ENCODE assay signal across 8 cellular contexts in genomic region chr11:108199446-108200321, GRCh38. TPM values are rescaled to one million over a fixed set of nuclear protein-coding genes. Genes with fewer than 3 reads are reported as not detected.
DNase-seq lines count a peak whose midpoint lies in the region; ATAC-seq, FAIRE-seq and TF ChIP-seq lines count a peak whose summit lies in the region.

No MANE protein-coding gene starts in this region.

- CTCF ChIA-PET in GM12878 (lab: Yijun Ruan, JAX): interaction anchor here (1.6 kb wide), 1 partner anchor 19 kb away, joined by 4 read pairs; no protein-coding TSS in a partner anchor

- no peak overlapping the region for H3K14ac ChIP-seq in H9 (ENCODE audit: insufficient read depth, low read length)

- RAD21 ChIA-PET in GM12878 (lab: Charles Lee; ENCODE audit: unreplicated experiment): interaction anchor here (0.6 to 1.2 kb wide), 6 partner anchors 16 to 42 kb away, joined by 3 to 5 read pairs (median 3); no protein-coding TSS in a partner anchor

- H3K27ac Mint-ChIP-seq in H9: peak overlapping the region in 2 of 3 experiments; percentile 35 to 89; a peak in 4 of 7 replicates

- no peak overlapping the region for H2BK12ac ChIP-seq in H9 (ENCODE audit: insufficient read length, low read depth, low read length)

- H3K4me3 Mint-ChIP-seq in H9: no peak overlapping the region

- H2AFZ ChIP-seq in H9 (ENCODE audit: low read length) (no peak overlapping the region), OCI-LY3 (ENCODE audit: low read depth, low read length) (no peak overlapping the region), GM12878 (ENCODE audit: control insufficient read depth, low read depth, low read length) (no peak overlapping the region; the same call in 1 of the 2 replicates)

- H4K8ac ChIP-seq in H9 (replicated peaks; ENCODE audit: insufficient read length, low read depth, low read length): no peak overlapping the region

- H3K9me3 Mint-ChIP-seq in H9: peaks cover 0 to 6% of the 10 kb centered on the region in 2 experiments; a peak in 2 of 5 replicates

- intact Hi-C loops in GM12878 (cut with micrococcal nuclease; ENCODE audit: unreplicated experiment): no loop called here

- 0 out of 2 replicates have a peak overlapping the region, but pooled peaks have one; percentile 23 for H3K4me3 ChIP-seq in OCI-LY3 (ENCODE audit: low read length)
- no peak overlapping the region for H3K4me3 ChIP-seq in GM12878

- no peak overlapping the region for H3K23ac ChIP-seq in H9 (ENCODE audit: insufficient read length, low read depth, low read length)

- no peak overlapping the region for H3K4ac ChIP-seq in H9 (ENCODE audit: low read depth, low read length)

- no peak overlapping the region for H3K9ac ChIP-seq in H9 (ENCODE audit: extremely low read depth, insufficient read length, low read length)
- H3K9ac ChIP-seq in OCI-LY3 (ENCODE audit: low read length): peak overlapping the region; percentile 24; the same call in 1 of the 2 replicates
- no peak overlapping the region for H3K9ac ChIP-seq in GM12878 (ENCODE audit: control insufficient read depth, insufficient read depth, low read length)

- BruUV-seq in GM12878 (replicated peaks; lab: Mats Ljungman, UMichigan): TSS peak; percentile 28

- no peak overlapping the region for H2BK5ac ChIP-seq in H9 (ENCODE audit: insufficient read length, low read length)

- WGBS in H9 (ENCODE audit: extremely low coverage, insufficient read length, low lambda C conversion rate): no CpG with 5 or more reads among the region's 12 CpGs
- WGBS in GM12878 (ENCODE audit: insufficient coverage, insufficient replicate concordance, low lambda C conversion rate, missing lambda C conversion rate): 66% methylated on average over 12 of the region's 12 CpGs

- H4K91ac ChIP-seq in H9 (ENCODE audit: insufficient read length, low read depth, low read length): no peak overlapping the region

- H3K27me3 ChIP-seq in H9 (ENCODE audit: insufficient read depth, low read length) (no peaks in the 10 kb centered on the region), OCI-LY3 (ENCODE audit: low read depth, low read length) (no peaks in the 10 kb centered on the region), GM12878 (replicated peaks in 1 of 2; ENCODE audit: control insufficient read depth in 2 of 2, insufficient read depth in 2 of 2, low read length in 1 of 2) (no peaks in the 10 kb centered on the region)

- no peak overlapping the region for H3K18ac ChIP-seq in H9 (ENCODE audit: insufficient read length, low read depth, low read length)

- ATAC-seq in GM12878: peak; percentile 86

- TF ChIP-seq CTCF in H9 (conservative IDR thresholded peaks at IDR 0.05) (no peak), OCI-LY3 (IDR thresholded peaks at IDR 0.05; ENCODE audit: low read depth, low read length) (no peak), GM12878 (IDR thresholded peaks at IDR 0.05 in 2 of 3, conservative IDR thresholded peaks at IDR 0.05 in 1 of 3; ENCODE audit: control insufficient read depth in 2 of 3, extremely low read depth in 1 of 3, insufficient read depth in 1 of 3, low read depth in 3 of 3, low read length in 3 of 3) (no peak)

- no peaks in the 10 kb centered on the region for H3K79me1 ChIP-seq in H9 (ENCODE audit: insufficient read depth, low read depth, low read length, poor library complexity, severe bottlenecking)

- H3K36me3 ChIP-seq in OCI-LY3 (replicated peaks; ENCODE audit: low read depth, low read length) (peaks cover 56% of the 10 kb centered on the region), GM12878 (ENCODE audit: control insufficient read depth in 2 of 2, insufficient read depth in 2 of 2, low read length in 1 of 2) (peaks cover 7 to 12% of the 10 kb centered on the region in 2 experiments)

- peaks cover 29 to 61% (median 45%) of the 10 kb centered on the region in 3 experiments for H3K36me3 Mint-ChIP-seq in H9 (ENCODE audit: insufficient read depth in 1 of 3, low read depth in 3 of 3)

- H3K4me2 ChIP-seq in H9 (ENCODE audit: insufficient read depth, insufficient read length, low read length) (no peak overlapping the region), OCI-LY3 (ENCODE audit: low read length) (peak overlapping the region; percentile 67), GM12878 (ENCODE audit: control insufficient read depth, insufficient read depth) (peak overlapping the region; percentile 30)

- FAIRE-seq in GM12892 (lab: Jason Lieb, UNC): peak; percentile 98
- peak; percentile 75 for FAIRE-seq in GM12878 (lab: Jason Lieb, UNC)
- FAIRE-seq in frontal cortex (lab: Jason Lieb, UNC): no peak

- H2AK5ac ChIP-seq in H9 (ENCODE audit: insufficient read length, low read length): no peak overlapping the region

- H2BK120ac ChIP-seq in H9 (ENCODE audit: low read depth, low read length, poor library complexity, severe bottlenecking): no peak overlapping the region

- no peak overlapping the region for H3K27ac ChIP-seq in H9 (ENCODE audit: insufficient read length, low read depth, low read length)
- H3K27ac ChIP-seq in OCI-LY3 (ENCODE audit: low read length): peak overlapping the region; percentile 69
- peak overlapping the region; percentile 28 for H3K27ac ChIP-seq in GM12878 (ENCODE audit: control insufficient read depth, insufficient read depth)

- H3K56ac ChIP-seq in H9 (ENCODE audit: insufficient read length, low read depth, low read length): no peak overlapping the region

- in situ Hi-C loops in GM12878 (cut with MboI): no loop called here

- DNase-seq in GM12892 (ENCODE audit: insufficient read length) (peak; percentile 36), H9 (no peak), GM12878 (ENCODE audit: low read depth, low spot score) (peak; percentile 68), non-pigmented ciliary epithelial cell (ENCODE audit: low read depth) (peak; percentile 26), frontal cortex (ENCODE audit: low spot score in 2 of 2) (no peak), NCI-H446 treated with DMSO at 0.1 percent for 48 hours (lab: John Stamatoyannopoulos, UW) (no peak), NCI-H1436 treated with DMSO at 0.1 percent for 48 hours (lab: John Stamatoyannopoulos, UW) (no peak)

- H3K79me2 ChIP-seq in H9 (ENCODE audit: insufficient read depth, low read length): no peaks in the 10 kb centered on the region; the same call in 1 of the 2 replicates
- peaks cover 78% of the 10 kb centered on the region for H3K79me2 ChIP-seq in OCI-LY3 (ENCODE audit: low read length)
- H3K79me2 ChIP-seq in GM12878 (ENCODE audit: control insufficient read depth, insufficient read depth, low read length): peaks cover 48% of the 10 kb centered on the region

- TF ChIP-seq POLR2A in GM12892 (IDR thresholded peaks at IDR 0.05; ENCODE audit: low read depth, low read length): no peak
- no peak for TF ChIP-seq POLR2A in GM12878 (IDR thresholded peaks at IDR 0.05; ENCODE audit: low read depth, low read length)

- H3K23me2 ChIP-seq in H9 (ENCODE audit: insufficient read length, low read depth, low read length, poor library complexity, severe bottlenecking): no peaks in the 10 kb centered on the region

- H2BK15ac ChIP-seq in H9 (ENCODE audit: low read depth, low read length): no peak overlapping the region

- H3K4me1 Mint-ChIP-seq in H9: peaks cover 22% of the 10 kb centered on the region in 2 experiments

- SMC1A ChIA-PET in GM12878 (lab: Charles Lee; ENCODE audit: uncharacterized antibody, unreplicated experiment): interaction anchor here (0.8 to 3.0 kb wide), 4 partner anchors 19 to 26 kb away, joined by 3 to 14 read pairs (median 5); partner anchors contain the start of genes ATM and NPAT

- H3K4me1 ChIP-seq in H9 (ENCODE audit: insufficient read depth, low read length) (peaks cover 6% of the 10 kb centered on the region; the same call in 1 of the 2 replicates), OCI-LY3 (ENCODE audit: low read length) (peaks cover 56% of the 10 kb centered on the region), GM12878 (ENCODE audit: control insufficient read depth, insufficient read depth, low read length) (peaks cover 35% of the 10 kb centered on the region)

- no peak for TF ChIP-seq RAD21 in GM12878 (IDR thresholded peaks at IDR 0.05; ENCODE audit: insufficient read depth, low read depth, low read length)

- H3K9me3 ChIP-seq in H9 (ENCODE audit: control insufficient read depth, low read depth, low read length): no peaks in the 10 kb centered on the region
- H3K9me3 ChIP-seq in OCI-LY3 (ENCODE audit: insufficient read depth, low read length): peaks cover 6% of the 10 kb centered on the region; the same call in 1 of the 2 replicates
- peaks cover 18% of the 10 kb centered on the region for H3K9me3 ChIP-seq in GM12878 (replicated peaks; ENCODE audit: control insufficient read depth, insufficient read depth, low read length)

- H4K5ac ChIP-seq in H9 (ENCODE audit: insufficient read length, low read depth, low read length): no peak overlapping the region

- H4K20me1 ChIP-seq in H9 (ENCODE audit: control insufficient read depth, insufficient read depth, insufficient read length) (no peaks in the 10 kb centered on the region), OCI-LY3 (ENCODE audit: insufficient read depth, low read length) (peaks cover 62% of the 10 kb centered on the region), GM12878 (ENCODE audit: control insufficient read depth, insufficient read depth) (no peaks in the 10 kb centered on the region)

- no peak overlapping the region for H2BK20ac ChIP-seq in H9 (ENCODE audit: low read depth, low read length, poor library complexity, severe bottlenecking)

- no peak for TF ChIP-seq EP300 in GM12878 (IDR thresholded peaks at IDR 0.05; ENCODE audit: borderline replicate concordance in 1 of 2, control insufficient read depth in 1 of 2, low read depth in 2 of 2, low read length in 2 of 2)

- H3T11ph ChIP-seq in H9 (ENCODE audit: low read length): no peak overlapping the region

- H3K27me3 Mint-ChIP-seq in H9 (ENCODE audit: low read depth): no peaks in the 10 kb centered on the region

- POLR2A ChIA-PET in GM12878 (lab: Charles Lee): interaction anchor here (0.5 to 1.0 kb wide), 3 partner anchors 10 to 182 kb away, joined by 3 to 9 read pairs (median 3); no protein-coding TSS in a partner anchor

RNA-seq across cellular contexts. Expression of gene NPAT, which starts 22.8 kb away (rescaled TPM):
- polyA plus RNA-seq in GM12892 (2012; ENCODE audit: missing spikeins): 13.1 TPM
- 22.6 and 22.9 TPM in 2 replicates for total RNA-seq in H9 (2021)
- total RNA-seq in GM12878 (2013; cell fraction: nucleolus; rRNA removed): 104 and 106 TPM in 2 replicates
- 17.9 and 19.9 TPM in 2 replicates for total RNA-seq in GM12878 (2014; rRNA removed)
- total RNA-seq in GM12878 (2014; rRNA removed; fragmentation: Illumina TruSeq; extraction: Trizol): 31.6 and 32.8 TPM in 2 replicates
- total RNA-seq in GM12878 (2021): 21.1 and 22.7 TPM in 2 replicates
- 3.7 TPM for polyA plus RNA-seq in GM12878 (2011; ENCODE audit: low read depth)
- polyA plus RNA-seq in GM12878 (2011; rRNA removed): 19.4 and 27.1 TPM in 2 replicates
- polyA plus RNA-seq in GM12878 (2011; cell fraction: cytosol; rRNA removed): 8.4 and 8.9 TPM in 2 replicates
- polyA plus RNA-seq in GM12878 (2011; cell fraction: nucleus; rRNA removed): 14.0 and 16.3 TPM in 2 replicates
- 6.6 and 11.2 TPM in 2 replicates for polyA plus RNA-seq in GM12878 (2012)
- polyA plus RNA-seq in GM12878 (2014; fragmentation: Illumina TruSeq; extraction: Trizol): 22.7 and 26.4 TPM in 2 replicates
- 1 to 10 TPM; 7.5 to 9.8 TPM for polyA plus RNA-seq in GM12878 (2014; fragmentation: Nextera tagmentation; extraction: Ambion mirVana)
- 13.5 and 15.7 TPM in 2 replicates for polyA plus RNA-seq in GM12878 (2014; rRNA removed)
- polyA plus RNA-seq in GM12878 (2016; fragmentation: Nextera tagmentation; extraction: Ambion mirVana): 10 to 100 TPM; 20.9 to 23.7 TPM
- polyA minus RNA-seq in GM12878 (2011; rRNA and poly(A)+ RNA removed): 34.6 and 50.3 TPM in 2 replicates
- polyA minus RNA-seq in GM12878 (2011; cell fraction: cytosol; rRNA and poly(A)+ RNA removed): 11.4 and 12.4 TPM in 2 replicates
- 22.7 and 27.8 TPM in 2 replicates for polyA minus RNA-seq in GM12878 (2011; cell fraction: nucleus; rRNA and poly(A)+ RNA removed)
- total RNA-seq in frontal cortex: 33.4 TPM

RNA-seq across cellular contexts. Expression of gene ATM, which starts 23.2 kb away (rescaled TPM):
- polyA plus RNA-seq in GM12892 (2012; ENCODE audit: missing spikeins): 55.5 TPM
- total RNA-seq in H9 (2021) (54.1 and 58.9 TPM in 2 replicates), GM12878 (2014; rRNA removed) (56.1 and 57.5 TPM in 2 replicates), GM12878 (2014; rRNA removed; fragmentation: Illumina TruSeq; extraction: Trizol) (84.6 and 91.5 TPM in 2 replicates), GM12878 (2021) (53.7 and 58.4 TPM in 2 replicates), frontal cortex (134 TPM)
- 988 and 998 TPM in 2 replicates for total RNA-seq in GM12878 (2013; cell fraction: nucleolus; rRNA removed)
- polyA plus RNA-seq in GM12878 (2011; ENCODE audit: low read depth): 40.3 TPM
- polyA plus RNA-seq in GM12878 (2011; rRNA removed) (90.7 and 168 TPM in 2 replicates), GM12878 (2014; fragmentation: Illumina TruSeq; extraction: Trizol) (45.0 and 70.6 TPM in 2 replicates), GM12878 (2014; fragmentation: Nextera tagmentation; extraction: Ambion mirVana) (10 to 100 TPM; 10.0 to 10.5 TPM), GM12878 (2014; rRNA removed) (26.8 and 35.5 TPM in 2 replicates), GM12878 (2016; fragmentation: Nextera tagmentation; extraction: Ambion mirVana) (10 to 100 TPM; 14.6 to 19.5 TPM)
- 27.5 and 35.1 TPM in 2 replicates for polyA plus RNA-seq in GM12878 (2011; cell fraction: cytosol; rRNA removed)
- 123 and 184 TPM in 2 replicates for polyA plus RNA-seq in GM12878 (2011; cell fraction: nucleus; rRNA removed)
- 60.6 and 61.4 TPM in 2 replicates for polyA plus RNA-seq in GM12878 (2012)
- 120 and 136 TPM in 2 replicates for polyA minus RNA-seq in GM12878 (2011; rRNA and poly(A)+ RNA removed)
- polyA minus RNA-seq in GM12878 (2011; cell fraction: cytosol; rRNA and poly(A)+ RNA removed): 40.5 and 55.9 TPM in 2 replicates
- polyA minus RNA-seq in GM12878 (2011; cell fraction: nucleus; rRNA and poly(A)+ RNA removed): 184 and 361 TPM in 2 replicates

Comparison
In these comparisons a context has a peak if more than half of its experiments do, and no peak if none do; other contexts are left out.
1. DNase-seq: peak in GM12892 (single experiment), GM12878 (single experiment) and non-pigmented ciliary epithelial cell (single experiment); none in H9 (single experiment), frontal cortex (0 of 2), NCI-H446 treated with DMSO at 0.1 percent for 48 hours (single experiment) and NCI-H1436 treated with DMSO at 0.1 percent for 48 hours (single experiment).